ENCODE assay signal across 8 cellular contexts in genomic region chr17:40341808-40342574, GRCh38. TPM values are rescaled to one million over a fixed set of nuclear protein-coding genes. Genes with fewer than 3 reads are reported as not detected.
A peak's percentile ranks its signal among the peaks of the same experiment; 100 is the strongest.
DNase-seq lines count a peak whose midpoint lies in the region; ATAC-seq, FAIRE-seq and TF ChIP-seq lines count a peak whose summit lies in the region.

No MANE protein-coding gene starts in this region.

- H3K4me1 Mint-ChIP-seq in T-cell = peaks cover 78 to 84% (median 83%) of the 10 kb centered on the region in 3 donors

- no peak for ATAC-seq in T-cell (replicated peaks in 1 of 4)
- ATAC-seq in mucosa of descending colon = peak; percentile 63
- ATAC-seq in HG03354 (IDR thresholded peaks at IDR 0.05; ENCODE audit: poor library complexity, severe bottlenecking, unreplicated experiment) = no peak

- H3K27me3 Mint-ChIP-seq in T-cell = no peaks in the 10 kb centered on the region

- peak overlapping the region; percentile 73 to 77 (median 74) for H3K4me3 Mint-ChIP-seq in T-cell

- CTCF ChIA-PET in HEK293 (lab: Yijun Ruan, JAX) (interaction anchor here (0.6 to 2.1 kb wide), 4 partner anchors 35 to 144 kb away, joined by 3 to 7 read pairs (median 4); no protein-coding TSS in a partner anchor), T-cell (lab: Charles Lee) (no interaction called here)

- TF ChIP-seq CTCF in HEK293 (tag by site-specific recombination; IDR thresholded peaks at IDR 0.05) = no peak
- no peak for TF ChIP-seq CTCF in epithelial cell of proximal tubule (conservative IDR thresholded peaks at IDR 0.05; ENCODE audit: low read depth, low read length)
- TF ChIP-seq CTCF in mucosa of descending colon (IDR thresholded peaks at IDR 0.05) = no peak

- intact Hi-C loops in mucosa of descending colon (cut with DNase I, micrococcal nuclease) = no loop called here

- H3K36me3 ChIP-seq in HEK293 (ENCODE audit: control insufficient read depth in 2 of 2, insufficient read depth in 1 of 2, low read length in 2 of 2) = peaks cover 0 to 4% of the 10 kb centered on the region in 2 experiments; a peak in 2 of 3 replicates
- H3K36me3 ChIP-seq in mucosa of descending colon (ENCODE audit: low read depth) = no peaks in the 10 kb centered on the region
- no peaks in the 10 kb centered on the region for H3K36me3 ChIP-seq in urinary bladder (ENCODE audit: insufficient read depth)

- peak overlapping the region in 1 of 2 donors; percentile 39 for H3K27ac Mint-ChIP-seq in T-cell

- H3K4me3 ChIP-seq in HEK293 (ENCODE audit: low read depth, low read length) = peak overlapping the region; percentile 69
- H3K4me3 ChIP-seq in epithelial cell of proximal tubule (ENCODE audit: low read depth, low read length) = peak overlapping the region; percentile 82
- peak overlapping the region; percentile 69 for H3K4me3 ChIP-seq in mucosa of descending colon
- H3K4me3 ChIP-seq in urinary bladder (ENCODE audit: low read depth, low read length) = peak overlapping the region; percentile 77

- POLR2A ChIA-PET in HEK293 (lab: Yijun Ruan, JAX) (interaction anchor here (0.6 to 4.4 kb wide), 11 partner anchors 12 to 202 kb away, joined by 3 to 33 read pairs (median 4); partner anchors contain the start of genes CASC3 and RARA), T-cell (lab: Charles Lee) (interaction anchor here (0.6 to 2.0 kb wide), 5 partner anchors 16 to 192 kb away, joined by 7 to 20 read pairs (median 11); no protein-coding TSS in a partner anchor)

- no peaks in the 10 kb centered on the region for H3K9me3 ChIP-seq in HEK293 (ENCODE audit: control insufficient read depth, insufficient read depth, low read depth, low read length)
- no peaks in the 10 kb centered on the region for H3K9me3 ChIP-seq in mucosa of descending colon

- WGBS in urinary bladder = 2% methylated on average over 63 of the region's 63 CpGs

- H3K27ac ChIP-seq in HEK293 (ENCODE audit: extremely low read depth, low read depth, low read length) = peak overlapping the region; percentile 77
- H3K27ac ChIP-seq in urinary bladder (ENCODE audit: low read depth) = peak overlapping the region; percentile 96

- FAIRE-seq in RCC 7860 (lab: Jason Lieb, UNC) = no peak

- peaks cover 13% of the 10 kb centered on the region for H3K36me3 Mint-ChIP-seq in T-cell

- H3K9me3 Mint-ChIP-seq in T-cell = no peaks in the 10 kb centered on the region

- DNase-seq in AG20443 (ENCODE audit: low spot score) = peak; percentile 86
- peak in 5 of 34 experiments; percentile 34 to 62 (median 51) for DNase-seq in T-cell
- no peak for DNase-seq in epithelial cell of proximal tubule (ENCODE audit: low read depth)
- peak; percentile 87 to 91 (median 89) for DNase-seq in mucosa of descending colon
- DNase-seq in RCC 7860 (ENCODE audit: low spot score) = no peak

- peaks cover 28% of the 10 kb centered on the region for H3K4me1 ChIP-seq in HEK293 (ENCODE audit: control insufficient read depth, insufficient read depth, low read length)
- peaks cover 49% of the 10 kb centered on the region for H3K4me1 ChIP-seq in mucosa of descending colon (ENCODE audit: low read depth)
- H3K4me1 ChIP-seq in urinary bladder (ENCODE audit: insufficient read depth) = no peaks in the 10 kb centered on the region

TF ChIP-seq in HEK293, 187 proteins besides CTCF, POLR2A, EP300 and RAD21 (continues in another document):
- TF ChIP-seq PRDM10 (tag by site-specific recombination; IDR thresholded peaks at IDR 0.05) = peak; percentile 100
- TF ChIP-seq ZNF175 (tag by site-specific recombination; IDR thresholded peaks at IDR 0.05) = no peak
- TF ChIP-seq ZBTB48 (tag by site-specific recombination; IDR thresholded peaks at IDR 0.05) = peak; percentile 80
- peak; percentile 86 for TF ChIP-seq PATZ1 (tag by site-specific recombination; IDR thresholded peaks at IDR 0.05)
- TF ChIP-seq KLF17 (tag by site-specific recombination; IDR thresholded peaks at IDR 0.05) = 0 out of 2 replicates have a peak, but pooled peaks have one; percentile 10
- peak; percentile 51; the same call in 1 of the 2 replicates for TF ChIP-seq ZBTB7A (tag by site-specific recombination; IDR thresholded peaks at IDR 0.05; ENCODE audit: low read depth)
- TF ChIP-seq ZFP69B (tag by site-specific recombination; IDR thresholded peaks at IDR 0.05) = peak; percentile 55
- TF ChIP-seq ZBTB8A (tag by site-specific recombination; IDR thresholded peaks at IDR 0.05) = 0 out of 2 replicates have a peak, but pooled peaks have one; percentile 14
- peak; percentile 55; the same call in 1 of the 2 replicates for TF ChIP-seq ZNF501 (tag by site-specific recombination; IDR thresholded peaks at IDR 0.05)
- TF ChIP-seq ZSCAN23 (tag by site-specific recombination; IDR thresholded peaks at IDR 0.05) = peak; percentile 44; the same call in 1 of the 2 replicates
- TF ChIP-seq ZBTB20 (tag by site-specific recombination; IDR thresholded peaks at IDR 0.05) = 0 out of 2 replicates have a peak, but pooled peaks have one; percentile 33
- TF ChIP-seq ZNF404 (tag by site-specific recombination; IDR thresholded peaks at IDR 0.05) = no peak
- TF ChIP-seq KLF10 (tag by site-specific recombination; IDR thresholded peaks at IDR 0.05) = no peak
- TF ChIP-seq IKZF3 (tag by site-specific recombination; IDR thresholded peaks at IDR 0.05) = peak; percentile 91
- TF ChIP-seq ZNF670 (tag by site-specific recombination; IDR thresholded peaks at IDR 0.05; ENCODE audit: low read depth) = no peak
- TF ChIP-seq ZNF169 (tag by site-specific recombination; IDR thresholded peaks at IDR 0.05) = no peak
- TF ChIP-seq KLF16 (tag by site-specific recombination; IDR thresholded peaks at IDR 0.05) = peak; percentile 83; the same call in 1 of the 2 replicates

RNA-seq across cellular contexts. Expression of gene GJD3, which starts 22.5 kb away (rescaled TPM):
- total RNA-seq in T-cell = not detected
- 0.58 TPM in 1 of 2 replicates, not detected in the other for total RNA-seq in epithelial cell of proximal tubule
- 1 to 10 TPM in 2 of 3 donors, under 1 TPM in 1; 0.81 to 1.4 (median 1.2) TPM for total RNA-seq in mucosa of descending colon
- not detected for total RNA-seq in urinary bladder
- polyA plus RNA-seq in urinary bladder = 1.1 TPM

RNA-seq across cellular contexts. Expression of gene RARA, which starts 33.0 kb away (rescaled TPM):
- total RNA-seq in T-cell (10 to 100 TPM; 46.8 to 90.7 (median 69.1) TPM), epithelial cell of proximal tubule (19.5 and 21.9 TPM in 2 replicates), mucosa of descending colon (10 to 100 TPM; 42.2 to 51.2 (median 49.6) TPM), urinary bladder (10.6 TPM)
- polyA plus RNA-seq in urinary bladder = 47.6 TPM

RNA-seq across cellular contexts. Expression of gene CDC6, which starts 54.3 kb away (rescaled TPM):
- total RNA-seq in T-cell (1 to 10 TPM; 1.3 to 3.2 (median 2.1) TPM), epithelial cell of proximal tubule (49.2 and 66.5 TPM in 2 replicates), mucosa of descending colon (10 to 100 TPM in 1 of 3 donors, 1 to 10 TPM in 2; 4.0 to 14.9 (median 7.4) TPM), urinary bladder (7.9 TPM)
- 0.71 TPM for polyA plus RNA-seq in urinary bladder

Comparison
In these comparisons a context has a peak if more than half of its experiments do, and no peak if none do; other contexts are left out.
1. DNase-seq: peak in AG20443 (single experiment) and mucosa of descending colon (3 of 3); none in epithelial cell of proximal tubule (single experiment) and RCC 7860 (single experiment).
2. Peak in every context shown above with its lines, with median percentiles within 50 percentile points of each other: H3K4me3 ChIP-seq.